Comparison of ENCODE assay signal across 13 cellular contexts in the genomic region with DNA sequence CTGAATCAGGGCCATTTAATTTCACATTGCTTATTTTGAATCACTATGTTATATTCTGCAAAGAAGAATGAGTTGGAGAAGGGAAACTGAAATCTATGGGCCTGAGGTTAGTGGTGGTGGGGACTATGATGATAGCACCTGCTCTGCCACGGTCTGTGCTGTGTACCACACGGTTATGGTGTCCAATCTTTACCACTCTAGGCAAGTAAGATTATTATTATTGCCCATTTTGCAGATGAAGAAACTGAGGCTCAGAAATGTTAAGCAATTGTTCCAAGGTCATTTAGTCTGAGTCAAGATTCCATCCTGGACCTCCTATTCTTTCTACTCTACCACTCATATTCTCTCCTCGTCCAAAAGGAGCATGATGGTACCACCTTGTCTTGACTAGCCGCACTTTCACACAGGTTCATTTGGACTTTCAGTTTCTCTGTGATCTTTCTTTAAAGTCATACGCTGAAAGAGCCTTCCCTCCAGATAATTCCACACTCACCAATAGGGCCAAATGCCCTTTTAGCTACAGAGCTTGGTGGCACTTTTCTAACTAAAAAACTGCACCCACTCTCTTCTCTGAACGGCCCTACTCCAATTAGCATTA. TPM values are rescaled to one million over a fixed set of nuclear protein-coding genes. Genes with fewer than 3 reads are reported as not detected.
A peak's percentile ranks its signal among the peaks of the same experiment; 100 is the strongest.
DNase-seq lines count a peak whose midpoint lies in the region; ATAC-seq lines count a peak whose summit lies in the region.
"Had no signal": no experiment of that assay in that cellular context is flagged by ENCODE, and none has a peak within 500 bp of the region (broad histone marks: within the 10 kb centered on the region; RNA-seq: fewer than 3 reads in every experiment).

No MANE protein-coding gene starts in this region.

- peak overlapping the region; percentile 78 for H3K27ac Mint-ChIP-seq in activated CD4-positive, alpha-beta memory T cell treated with anti-CD3 and anti-CD28 coated beads, Interleukin-2, amount 10 ng/mL, durations not matched to agents 7 days and 5 days
- no peak overlapping the region for H3K27ac Mint-ChIP-seq in activated CD4-positive, alpha-beta memory T cell treated with anti-CD3 and anti-CD28 coated beads for 36 hours
- H3K27ac Mint-ChIP-seq in T-cell (peak overlapping the region in 1 of 2 donors; percentile 32), naive B cell (peak overlapping the region in 4 of 6 donors; percentile 9 to 49 (median 23))

- H3K4me3 Mint-ChIP-seq in activated CD4-positive, alpha-beta memory T cell treated with anti-CD3 and anti-CD28 coated beads, Interleukin-2, amount 10 ng/mL, durations not matched to agents 7 days and 5 days: no peak overlapping the region
- H3K4me3 Mint-ChIP-seq in activated CD4-positive, alpha-beta memory T cell treated with anti-CD3 and anti-CD28 coated beads for 36 hours: no peak overlapping the region
- H3K4me3 Mint-ChIP-seq in T-cell (peak overlapping the region in 2 of 3 donors; percentile 28 to 39), naive B cell (no peak overlapping the region)
- H3K4me3 Mint-ChIP-seq: WTC11 had no signal

- DNase-seq in activated CD4-positive, alpha-beta memory T cell treated with anti-CD3 and anti-CD28 coated beads, Interleukin-2, amount 10 ng/mL, durations not matched to agents 7 days and 5 days: no peak
- DNase-seq in activated CD4-positive, alpha-beta memory T cell treated with anti-CD3 and anti-CD28 coated beads for 36 hours: no peak
- DNase-seq in T-cell: peak in 1 of 34 experiments; percentile 23
- DNase-seq in naive B cell: no peak
- DNase-seq in amygdala (lab: John Stamatoyannopoulos, UW): no peak
- DNase-seq in NOMO-1 treated with DMSO at 0.1 percent for 48 hours (lab: John Stamatoyannopoulos, UW; ENCODE audit: unreplicated experiment): no peak
- DNase-seq: CD4-positive, alpha-beta memory T cell; NCI-H1417; NCI-H510A; SW 1271 had no signal

- H3K36me3 Mint-ChIP-seq in activated CD4-positive, alpha-beta memory T cell treated with anti-CD3 and anti-CD28 coated beads, Interleukin-2, amount 10 ng/mL, durations not matched to agents 7 days and 5 days (ENCODE audit: low read depth): peaks cover 3% of the 10 kb centered on the region
- H3K36me3 Mint-ChIP-seq in activated CD4-positive, alpha-beta memory T cell treated with anti-CD3 and anti-CD28 coated beads for 36 hours: no peaks in the 10 kb centered on the region
- H3K36me3 Mint-ChIP-seq in T-cell (no peaks in the 10 kb centered on the region), naive B cell (no peaks in the 10 kb centered on the region)
- H3K36me3 Mint-ChIP-seq: CD4-positive, alpha-beta memory T cell; WTC11 had no signal

- CTCF ChIA-PET in activated CD4-positive, alpha-beta memory T cell treated with anti-CD3 and anti-CD28 coated beads, Interleukin-2, amount 10 ng/mL, durations not matched to agents 7 days and 5 days (lab: Charles Lee): interaction anchor here (2.6 kb wide), 1 partner anchor 144 kb away, joined by 9 read pairs; the partner anchor contains the start of gene SIRT5
- CTCF ChIA-PET in activated CD4-positive, alpha-beta memory T cell treated with anti-CD3 and anti-CD28 coated beads for 36 hours (lab: Charles Lee): interaction anchor here (1.1 kb wide), 2 partner anchors 76 to 184 kb away, joined by 3 read pairs; partner anchors contain the start of gene NOL7
- CTCF ChIA-PET in T-cell (lab: Charles Lee): interaction anchor here in 1 of 2 donors (0.7 kb wide), 1 partner anchor 54 kb away, joined by 4 read pairs; no protein-coding TSS in a partner anchor

- peak; percentile 28 for ATAC-seq in GM21717 (IDR thresholded peaks at IDR 0.05; ENCODE audit: unreplicated experiment)
- no peak for ATAC-seq in T-cell (replicated peaks in 1 of 4)
- no peak for ATAC-seq in naive B cell (ENCODE audit: low read depth in 2 of 2)
- no peak for ATAC-seq in GM19324 (IDR thresholded peaks at IDR 0.05; ENCODE audit: low FRiP score, unreplicated experiment)

- peaks cover 10% of the 10 kb centered on the region for H3K9me3 Mint-ChIP-seq in activated CD4-positive, alpha-beta memory T cell treated with anti-CD3 and anti-CD28 coated beads, Interleukin-2, amount 10 ng/mL, durations not matched to agents 7 days and 5 days
- peaks cover 10% of the 10 kb centered on the region for H3K9me3 Mint-ChIP-seq in activated CD4-positive, alpha-beta memory T cell treated with anti-CD3 and anti-CD28 coated beads for 36 hours
- H3K9me3 Mint-ChIP-seq in T-cell (peaks cover 0 to 6% (median 0%) of the 10 kb centered on the region in 3 donors), naive B cell (peaks cover 0 to 4% (median 0%) of the 10 kb centered on the region in 7 donors)
- H3K9me3 Mint-ChIP-seq: CD4-positive, alpha-beta memory T cell; WTC11 had no signal

- H3K4me1 Mint-ChIP-seq in activated CD4-positive, alpha-beta memory T cell treated with anti-CD3 and anti-CD28 coated beads, Interleukin-2, amount 10 ng/mL, durations not matched to agents 7 days and 5 days: peaks cover 69% of the 10 kb centered on the region
- peaks cover 71% of the 10 kb centered on the region for H3K4me1 Mint-ChIP-seq in activated CD4-positive, alpha-beta memory T cell treated with anti-CD3 and anti-CD28 coated beads for 36 hours (ENCODE audit: low read depth)
- H3K4me1 Mint-ChIP-seq in T-cell: peaks cover 64 to 81% (median 74%) of the 10 kb centered on the region in 3 donors
- peaks cover 41 to 76% (median 44%) of the 10 kb centered on the region in 3 donors for H3K4me1 Mint-ChIP-seq in naive B cell

- POLR2A ChIA-PET in activated CD4-positive, alpha-beta memory T cell treated with anti-CD3 and anti-CD28 coated beads, Interleukin-2, amount 10 ng/mL, durations not matched to agents 7 days and 5 days (lab: Charles Lee): interaction anchor here (1.2 to 3.5 kb wide), 4 partner anchors 30 to 143 kb away, joined by 4 to 12 read pairs (median 8); partner anchors contain the start of genes SIRT5 and TBC1D7
- POLR2A ChIA-PET in activated CD4-positive, alpha-beta memory T cell treated with anti-CD3 and anti-CD28 coated beads for 36 hours (lab: Charles Lee): interaction anchor here (1.1 to 1.2 kb wide), 2 partner anchors 23 to 104 kb away, joined by 4 to 5 read pairs; partner anchors contain the start of gene TBC1D7
- POLR2A ChIA-PET in T-cell (lab: Charles Lee): no interaction called here

- intact Hi-C loops in activated CD4-positive, alpha-beta memory T cell treated with anti-CD3 and anti-CD28 coated beads for 36 hours (cut with micrococcal nuclease): no loop called here

- no peaks in the 10 kb centered on the region for H3K27me3 Mint-ChIP-seq in activated CD4-positive, alpha-beta memory T cell treated with anti-CD3 and anti-CD28 coated beads, Interleukin-2, amount 10 ng/mL, durations not matched to agents 7 days and 5 days
- no peaks in the 10 kb centered on the region for H3K27me3 Mint-ChIP-seq in activated CD4-positive, alpha-beta memory T cell treated with anti-CD3 and anti-CD28 coated beads for 36 hours
- H3K27me3 Mint-ChIP-seq in T-cell (no peaks in the 10 kb centered on the region), naive B cell (no peaks in the 10 kb centered on the region)
- H3K27me3 Mint-ChIP-seq: CD4-positive, alpha-beta memory T cell had no signal

RNA-seq across cellular contexts. Expression of gene GFOD1, which starts 56.2 kb away (rescaled TPM):
- 1 to 10 TPM; 3.0 TPM for total RNA-seq in activated CD4-positive, alpha-beta memory T cell treated with anti-CD3 and anti-CD28 coated beads, Interleukin-2, amount 10 ng/mL, durations not matched to agents 7 days and 5 days
- total RNA-seq in activated CD4-positive, alpha-beta memory T cell treated with anti-CD3 and anti-CD28 coated beads for 36 hours: 1 to 10 TPM; 2.3 to 2.4 TPM
- 1 to 10 TPM; 1.9 to 3.2 (median 2.3) TPM for total RNA-seq in T-cell
- polyA plus RNA-seq in naive B cell (ENCODE audit: low read depth in 6 of 6): 10 to 100 TPM in 1 of 6 donors, 1 to 10 TPM in 5; 2.9 to 10.7 (median 5.4) TPM

Comparison
In these comparisons a context has a peak if more than half of its experiments do, and no peak if none do; other contexts are left out.
1. H3K4me3 Mint-ChIP-seq: peak in T-cell (2 of 3); none in activated CD4-positive, alpha-beta memory T cell treated with anti-CD3 and anti-CD28 coated beads, Interleukin-2, amount 10 ng/mL, durations not matched to agents 7 days and 5 days (single experiment), activated CD4-positive, alpha-beta memory T cell treated with anti-CD3 and anti-CD28 coated beads for 36 hours (single experiment) and naive B cell (0 of 8).
2. POLR2A ChIA-PET loops: an anchor here in activated CD4-positive, alpha-beta memory T cell treated with anti-CD3 and anti-CD28 coated beads, Interleukin-2, amount 10 ng/mL, durations not matched to agents 7 days and 5 days (1.2 to 3.5 kb wide) and activated CD4-positive, alpha-beta memory T cell treated with anti-CD3 and anti-CD28 coated beads for 36 hours (1.1 to 1.2 kb wide); none called in T-cell.